In the genomic region with DNA sequence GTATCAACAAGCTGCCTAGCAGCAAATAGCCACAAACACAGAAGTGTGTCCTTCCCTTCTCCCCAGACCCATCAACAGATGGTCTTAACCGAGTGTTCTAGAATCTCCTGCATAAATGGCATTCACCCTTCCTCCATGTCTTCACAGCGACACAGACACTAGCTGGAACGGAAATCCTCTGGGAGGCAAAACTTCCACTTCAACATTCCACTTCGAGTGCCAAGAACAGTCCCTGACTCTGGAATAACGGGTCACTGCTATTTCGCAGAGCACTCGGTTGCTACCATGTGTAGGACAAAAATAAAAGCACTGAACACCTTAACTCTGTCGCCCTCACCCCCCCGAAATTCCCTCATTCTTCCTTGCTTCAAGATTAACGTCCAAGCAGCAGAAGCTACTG, we compare ENCODE assay signal across 24 cellular contexts.
DNase-seq lines count a peak whose midpoint lies in the region; ATAC-seq and TF ChIP-seq lines count a peak whose summit lies in the region.
"Had no signal": no experiment of that assay in that cellular context is flagged by ENCODE, and none has a peak within 500 bp of the region (broad histone marks: within the 10 kb centered on the region; RNA-seq: fewer than 3 reads in every experiment).

No MANE protein-coding gene starts in this region.

- H3K4me2 ChIP-seq in GM23338 = no peak overlapping the region
- H3K4me2 ChIP-seq: A549 had no signal

- TF ChIP-seq CTCF in GM23338 (conservative IDR thresholded peaks at IDR 0.05; ENCODE audit: low read depth in 2 of 2) (no peak), left ventricle myocardium inferior (IDR thresholded peaks at IDR 0.05; ENCODE audit: borderline replicate concordance) (no peak), nephron progenitor cell (IDR thresholded peaks at IDR 0.05) (no peak), glutamatergic neuron (IDR thresholded peaks at IDR 0.05; ENCODE audit: partially characterized antibody, unreplicated experiment) (no peak)

- no peak for DNase-seq in GM23338 (ENCODE audit: low spot score)
- peak; percentile 8 to 48 for DNase-seq in dermis microvascular lymphatic vessel endothelial cell (ENCODE audit: low read depth in 2 of 2)
- DNase-seq in left ventricle myocardium inferior = no peak
- DNase-seq in nephron progenitor cell = no peak
- DNase-seq in activated CD8-positive, alpha-beta memory T cell treated with anti-CD3 and anti-CD28 coated beads, Interleukin-2, amount 10 ng/mL, durations not matched to agents 7 days and 5 days = no peak
- DNase-seq in NCI-H1417 treated with DMSO at 0.1 percent for 48 hours (lab: John Stamatoyannopoulos, UW) = no peak
- DNase-seq in glutamatergic neuron = no peak
- DNase-seq: BE2C; DMS53; GDM1; GM23248; KBM-7; MM.1S; NCI-H1048; NCI-H1436 treated with DMSO at 0.1 percent for 48 hours; NCI-H2081; NCI-H2171; NCI-H345; NCI-H524; NCI-H774; NK-92 treated with Interleukin-12 subunit alpha and Interleukin-12 subunit beta, amount 100 ng/mL, for 24 hours had no signal

- H2AFZ ChIP-seq in GM23338 = no peak overlapping the region
- H2AFZ ChIP-seq: GM23248 had no signal

- H3K27ac Mint-ChIP-seq in GM23338 = 0 out of 2 replicates have a peak overlapping the region, but pooled peaks have one; percentile 45
- peak overlapping the region; percentile 44 for H3K27ac Mint-ChIP-seq in nephron progenitor cell
- no peak overlapping the region for H3K27ac Mint-ChIP-seq in activated CD8-positive, alpha-beta memory T cell treated with anti-CD3 and anti-CD28 coated beads, Interleukin-2, amount 10 ng/mL, durations not matched to agents 7 days and 5 days
- H3K27ac Mint-ChIP-seq in glutamatergic neuron (ENCODE audit: unreplicated experiment) = no peak overlapping the region

- H4K20me1 ChIP-seq in GM23338 (replicated peaks; ENCODE audit: insufficient read depth) = no peaks in the 10 kb centered on the region

- H3K4me1 ChIP-seq in GM23338 (ENCODE audit: insufficient read depth) = 0 out of 2 replicates have a peak, but pooled peaks cover 11% of the 10 kb centered on the region
- H3K4me1 ChIP-seq in left ventricle myocardium inferior = peaks cover 45% of the 10 kb centered on the region
- H3K4me1 ChIP-seq: BE2C had no signal

- no peaks in the 10 kb centered on the region for H3K79me2 ChIP-seq in GM23338 (replicated peaks; ENCODE audit: insufficient read depth)

- intact Hi-C loops in left ventricle myocardium inferior (cut with micrococcal nuclease) = no loop called here

- H3K27me3 ChIP-seq in GM23338 (ENCODE audit: insufficient read depth) = no peaks in the 10 kb centered on the region
- H3K27me3 ChIP-seq in left ventricle myocardium inferior (ENCODE audit: low read depth) = no peaks in the 10 kb centered on the region
- H3K27me3 ChIP-seq: BE2C had no signal

- H3K27ac ChIP-seq in GM23338 (ENCODE audit: low read depth) (no peak overlapping the region), left ventricle myocardium inferior (replicated peaks) (peak overlapping the region; percentile 85)
- H3K27ac ChIP-seq: A549, GM23248 had no signal

- no peak for ATAC-seq in GM23338
- ATAC-seq in activated CD8-positive, alpha-beta memory T cell treated with anti-CD3 and anti-CD28 coated beads, Interleukin-2, amount 10 ng/mL, durations not matched to agents 7 days and 5 days = no peak
- ATAC-seq in GM21576 (IDR thresholded peaks at IDR 0.05; ENCODE audit: unreplicated experiment) = no peak
- ATAC-seq: A549 had no signal

- no peaks in the 10 kb centered on the region; the same call in none of the 2 replicates for H3K9me2 ChIP-seq in GM23338 (ENCODE audit: insufficient read depth)

- peaks cover 5% of the 10 kb centered on the region; the same call in 2 of the 3 replicates for H3K9me3 Mint-ChIP-seq in GM23338
- peaks cover 28% of the 10 kb centered on the region for H3K9me3 Mint-ChIP-seq in nephron progenitor cell
- H3K9me3 Mint-ChIP-seq in activated CD8-positive, alpha-beta memory T cell treated with anti-CD3 and anti-CD28 coated beads, Interleukin-2, amount 10 ng/mL, durations not matched to agents 7 days and 5 days (ENCODE audit: low read depth) = peaks cover 6% of the 10 kb centered on the region
- H3K9me3 Mint-ChIP-seq in glutamatergic neuron (ENCODE audit: unreplicated experiment) = peaks cover 3% of the 10 kb centered on the region

- no peaks in the 10 kb centered on the region for H3K9me3 ChIP-seq in left ventricle myocardium inferior (replicated peaks)
- H3K9me3 ChIP-seq: A549, BE2C, HAP-1 had no signal

- H3K36me3 ChIP-seq in GM23338 (ENCODE audit: insufficient read depth) (no peaks in the 10 kb centered on the region), left ventricle myocardium inferior (peaks cover 6% of the 10 kb centered on the region)
- H3K36me3 ChIP-seq: HAP-1 had no signal

- peaks cover 3% of the 10 kb centered on the region for H3K27me3 Mint-ChIP-seq in GM23338 (ENCODE audit: insufficient read depth, low read depth, poor library complexity)
- peaks cover 3% of the 10 kb centered on the region for H3K27me3 Mint-ChIP-seq in nephron progenitor cell (ENCODE audit: low read depth, poor library complexity)
- no peaks in the 10 kb centered on the region for H3K27me3 Mint-ChIP-seq in activated CD8-positive, alpha-beta memory T cell treated with anti-CD3 and anti-CD28 coated beads, Interleukin-2, amount 10 ng/mL, durations not matched to agents 7 days and 5 days
- H3K27me3 Mint-ChIP-seq in glutamatergic neuron (ENCODE audit: unreplicated experiment) = peaks cover 3% of the 10 kb centered on the region

- H3K36me3 Mint-ChIP-seq in GM23338 (ENCODE audit: low read depth) (peaks cover 12% of the 10 kb centered on the region; the same call in 1 of the 3 replicates), nephron progenitor cell (ENCODE audit: low read depth) (peaks cover 70% of the 10 kb centered on the region), glutamatergic neuron (ENCODE audit: unreplicated experiment) (peaks cover 11% of the 10 kb centered on the region)
- H3K36me3 Mint-ChIP-seq in activated CD8-positive, alpha-beta memory T cell treated with anti-CD3 and anti-CD28 coated beads, Interleukin-2, amount 10 ng/mL, durations not matched to agents 7 days and 5 days = peaks cover 51% of the 10 kb centered on the region

- H3K4me1 Mint-ChIP-seq in GM23338 = peaks cover 8% of the 10 kb centered on the region; the same call in 2 of the 3 replicates
- peaks cover 30% of the 10 kb centered on the region for H3K4me1 Mint-ChIP-seq in nephron progenitor cell
- H3K4me1 Mint-ChIP-seq in activated CD8-positive, alpha-beta memory T cell treated with anti-CD3 and anti-CD28 coated beads, Interleukin-2, amount 10 ng/mL, durations not matched to agents 7 days and 5 days = peaks cover 3% of the 10 kb centered on the region
- peaks cover 3% of the 10 kb centered on the region for H3K4me1 Mint-ChIP-seq in glutamatergic neuron (ENCODE audit: low read depth, unreplicated experiment)

- no peaks in the 10 kb centered on the region for H3F3A ChIP-seq in GM23338 (replicated peaks; ENCODE audit: low read depth)

- CTCF ChIA-PET in activated CD8-positive, alpha-beta memory T cell treated with anti-CD3 and anti-CD28 coated beads, Interleukin-2, amount 10 ng/mL, durations not matched to agents 7 days and 5 days (lab: Charles Lee) = interaction anchor here (1.0 kb wide), 1 partner anchor 24 kb away, joined by 3 read pairs; no protein-coding TSS in a partner anchor

- no peak overlapping the region for H3K4me3 Mint-ChIP-seq in GM23338
- H3K4me3 Mint-ChIP-seq in nephron progenitor cell = no peak overlapping the region
- no peak overlapping the region for H3K4me3 Mint-ChIP-seq in activated CD8-positive, alpha-beta memory T cell treated with anti-CD3 and anti-CD28 coated beads, Interleukin-2, amount 10 ng/mL, durations not matched to agents 7 days and 5 days
- H3K4me3 Mint-ChIP-seq in glutamatergic neuron (ENCODE audit: unreplicated experiment) = no peak overlapping the region

- H3K4me3 ChIP-seq in GM23338 (no peak overlapping the region), left ventricle myocardium inferior (peak overlapping the region; percentile 43)
- H3K4me3 ChIP-seq: A549, GM23248, HAP-1 had no signal

TF ChIP-seq in GM23338, 12 proteins besides CTCF, POLR2A, EP300 and RAD21:
- TF ChIP-seq POLR2AphosphoS5 (IDR thresholded peaks at IDR 0.05; ENCODE audit: low read depth) (no peak), JUNB (IDR thresholded peaks at IDR 0.05; ENCODE audit: unreplicated experiment) (no peak), NANOG (IDR thresholded peaks at IDR 0.05; ENCODE audit: borderline replicate concordance) (no peak), CREB1 (CRISPR knock-in tag; IDR thresholded peaks at IDR 0.05; ENCODE audit: low read depth) (no peak)
- TF ChIP-seq, protein P1, sequence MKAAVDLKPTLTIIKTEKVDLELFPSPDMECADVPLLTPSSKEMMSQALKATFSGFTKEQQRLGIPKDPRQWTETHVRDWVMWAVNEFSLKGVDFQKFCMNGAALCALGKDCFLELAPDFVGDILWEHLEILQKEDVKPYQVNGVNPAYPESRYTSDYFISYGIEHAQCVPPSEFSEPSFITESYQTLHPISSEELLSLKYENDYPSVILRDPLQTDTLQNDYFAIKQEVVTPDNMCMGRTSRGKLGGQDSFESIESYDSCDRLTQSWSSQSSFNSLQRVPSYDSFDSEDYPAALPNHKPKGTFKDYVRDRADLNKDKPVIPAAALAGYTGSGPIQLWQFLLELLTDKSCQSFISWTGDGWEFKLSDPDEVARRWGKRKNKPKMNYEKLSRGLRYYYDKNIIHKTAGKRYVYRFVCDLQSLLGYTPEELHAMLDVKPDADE (IDR thresholded peaks at IDR 0.05) = no peak

Comparison
In these comparisons a context has a peak if more than half of its experiments do, and no peak if none do; other contexts are left out.
1. DNase-seq: peak in dermis microvascular lymphatic vessel endothelial cell (2 of 2); none in GM23338 (single experiment), left ventricle myocardium inferior (single experiment), nephron progenitor cell (single experiment), activated CD8-positive, alpha-beta memory T cell treated with anti-CD3 and anti-CD28 coated beads, Interleukin-2, amount 10 ng/mL, durations not matched to agents 7 days and 5 days (single experiment), NCI-H1417 treated with DMSO at 0.1 percent for 48 hours (single experiment) and glutamatergic neuron (single experiment).
2. H3K27ac Mint-ChIP-seq: peak in GM23338 (single experiment) and nephron progenitor cell (single experiment); none in activated CD8-positive, alpha-beta memory T cell treated with anti-CD3 and anti-CD28 coated beads, Interleukin-2, amount 10 ng/mL, durations not matched to agents 7 days and 5 days (single experiment) and glutamatergic neuron (single experiment).